Comparison of ENCODE assay signal across 1 cellular context in genomic region chr2:102209474-102209873, GRCh38.
A peak's percentile ranks its signal among the peaks of the same experiment; 100 is the strongest.
TF ChIP-seq lines count a peak whose summit lies in the region.

No MANE protein-coding gene starts in this region.

TF ChIP-seq in HepG2, 621 proteins besides CTCF, POLR2A, EP300 and RAD21 (continued from another document and continues in another):
- TF ChIP-seq, protein P1, sequence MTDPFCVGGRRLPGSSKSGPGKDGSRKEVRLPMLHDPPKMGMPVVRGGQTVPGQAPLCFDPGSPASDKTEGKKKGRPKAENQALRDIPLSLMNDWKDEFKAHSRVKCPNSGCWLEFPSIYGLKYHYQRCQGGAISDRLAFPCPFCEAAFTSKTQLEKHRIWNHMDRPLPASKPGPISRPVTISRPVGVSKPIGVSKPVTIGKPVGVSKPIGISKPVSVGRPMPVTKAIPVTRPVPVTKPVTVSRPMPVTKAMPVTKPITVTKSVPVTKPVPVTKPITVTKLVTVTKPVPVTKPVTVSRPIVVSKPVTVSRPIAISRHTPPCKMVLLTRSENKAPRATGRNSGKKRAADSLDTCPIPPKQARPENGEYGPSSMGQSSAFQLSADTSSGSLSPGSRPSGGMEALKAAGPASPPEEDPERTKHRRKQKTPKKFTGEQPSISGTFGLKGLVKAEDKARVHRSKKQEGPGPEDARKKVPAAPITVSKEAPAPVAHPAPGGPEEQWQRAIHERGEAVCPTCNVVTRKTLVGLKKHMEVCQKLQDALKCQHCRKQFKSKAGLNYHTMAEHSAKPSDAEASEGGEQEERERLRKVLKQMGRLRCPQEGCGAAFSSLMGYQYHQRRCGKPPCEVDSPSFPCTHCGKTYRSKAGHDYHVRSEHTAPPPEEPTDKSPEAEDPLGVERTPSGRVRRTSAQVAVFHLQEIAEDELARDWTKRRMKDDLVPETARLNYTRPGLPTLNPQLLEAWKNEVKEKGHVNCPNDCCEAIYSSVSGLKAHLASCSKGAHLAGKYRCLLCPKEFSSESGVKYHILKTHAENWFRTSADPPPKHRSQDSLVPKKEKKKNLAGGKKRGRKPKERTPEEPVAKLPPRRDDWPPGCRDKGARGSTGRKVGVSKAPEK (CRISPR knock-in tag; IDR thresholded peaks at IDR 0.05; ENCODE audit: borderline replicate concordance) = 0 out of 2 replicates have a peak, but pooled peaks have one; percentile 69
- no peak for TF ChIP-seq ZNF770 (CRISPR knock-in tag; IDR thresholded peaks at IDR 0.05)
- TF ChIP-seq PAXIP1 (CRISPR knock-in tag; conservative IDR thresholded peaks at IDR 0.05) = 0 out of 2 replicates have a peak, but pooled peaks have one; percentile 27
- TF ChIP-seq ZFP37 (CRISPR knock-in tag; IDR thresholded peaks at IDR 0.05; ENCODE audit: borderline replicate concordance) = no peak
- peak; percentile 36; the same call in 1 of the 2 replicates for TF ChIP-seq ZMYM3 (CRISPR knock-in tag; IDR thresholded peaks at IDR 0.05)
- no peak for TF ChIP-seq KMT2A (CRISPR knock-in tag; IDR thresholded peaks at IDR 0.05)
- 0 out of 2 replicates have a peak, but pooled peaks have one; percentile 31 for TF ChIP-seq NFE2L1 (CRISPR knock-in tag; IDR thresholded peaks at IDR 0.05; ENCODE audit: borderline replicate concordance)
- TF ChIP-seq ZNF333 (CRISPR knock-in tag; IDR thresholded peaks at IDR 0.05; ENCODE audit: borderline replicate concordance) = no peak
- no peak for TF ChIP-seq GATA4 (IDR thresholded peaks at IDR 0.05; ENCODE audit: borderline replicate concordance, low read depth)
- TF ChIP-seq FOXK2 (IDR thresholded peaks at IDR 0.05) = no peak
- no peak for TF ChIP-seq ZNF572 (CRISPR knock-in tag; IDR thresholded peaks at IDR 0.05)
- TF ChIP-seq PAX8 (CRISPR knock-in tag; IDR thresholded peaks at IDR 0.05; ENCODE audit: borderline replicate concordance) = no peak
- TF ChIP-seq RXRB (CRISPR knock-in tag; IDR thresholded peaks at IDR 0.05; ENCODE audit: borderline replicate concordance) = peak; percentile 50; the same call in 1 of the 2 replicates
- TF ChIP-seq, protein P2, sequence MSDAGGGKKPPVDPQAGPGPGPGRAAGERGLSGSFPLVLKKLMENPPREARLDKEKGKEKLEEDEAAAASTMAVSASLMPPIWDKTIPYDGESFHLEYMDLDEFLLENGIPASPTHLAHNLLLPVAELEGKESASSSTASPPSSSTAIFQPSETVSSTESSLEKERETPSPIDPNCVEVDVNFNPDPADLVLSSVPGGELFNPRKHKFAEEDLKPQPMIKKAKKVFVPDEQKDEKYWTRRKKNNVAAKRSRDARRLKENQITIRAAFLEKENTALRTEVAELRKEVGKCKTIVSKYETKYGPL (CRISPR knock-in tag; IDR thresholded peaks at IDR 0.05) = no peak
- no peak for TF ChIP-seq AKNA (CRISPR knock-in tag; IDR thresholded peaks at IDR 0.05; ENCODE audit: borderline replicate concordance)
- TF ChIP-seq ZNF20 (CRISPR knock-in tag; IDR thresholded peaks at IDR 0.05) = no peak
- TF ChIP-seq ZFP62 (CRISPR knock-in tag; IDR thresholded peaks at IDR 0.05) = no peak
- TF ChIP-seq LCORL (IDR thresholded peaks at IDR 0.05) = no peak
- no peak for TF ChIP-seq LCORL (CRISPR knock-in tag; IDR thresholded peaks at IDR 0.05)
- no peak for TF ChIP-seq SIN3A (IDR thresholded peaks at IDR 0.05; ENCODE audit: borderline replicate concordance, low read depth, low read length)
- TF ChIP-seq ZKSCAN8 (CRISPR knock-in tag; IDR thresholded peaks at IDR 0.05; ENCODE audit: borderline replicate concordance) = no peak
- TF ChIP-seq JUN (CRISPR knock-in tag; IDR thresholded peaks at IDR 0.05) = no peak
- no peak for TF ChIP-seq TFDP1 (CRISPR knock-in tag; IDR thresholded peaks at IDR 0.05; ENCODE audit: borderline replicate concordance)
- TF ChIP-seq FLYWCH1 (CRISPR knock-in tag; IDR thresholded peaks at IDR 0.05) = no peak
- TF ChIP-seq KDM5A (IDR thresholded peaks at IDR 0.05; ENCODE audit: borderline replicate concordance, low read length) = no peak
- TF ChIP-seq CHCHD3 (CRISPR knock-in tag; IDR thresholded peaks at IDR 0.05) = no peak
- no peak for TF ChIP-seq MLLT10 (CRISPR knock-in tag; IDR thresholded peaks at IDR 0.05)
- TF ChIP-seq, protein P3, sequence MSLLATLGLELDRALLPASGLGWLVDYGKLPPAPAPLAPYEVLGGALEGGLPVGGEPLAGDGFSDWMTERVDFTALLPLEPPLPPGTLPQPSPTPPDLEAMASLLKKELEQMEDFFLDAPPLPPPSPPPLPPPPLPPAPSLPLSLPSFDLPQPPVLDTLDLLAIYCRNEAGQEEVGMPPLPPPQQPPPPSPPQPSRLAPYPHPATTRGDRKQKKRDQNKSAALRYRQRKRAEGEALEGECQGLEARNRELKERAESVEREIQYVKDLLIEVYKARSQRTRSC (CRISPR knock-in tag; IDR thresholded peaks at IDR 0.05; ENCODE audit: low read depth) = no peak
- no peak for TF ChIP-seq SP140L (CRISPR knock-in tag; IDR thresholded peaks at IDR 0.05; ENCODE audit: borderline replicate concordance)
- 0 out of 2 replicates have a peak, but pooled peaks have one; percentile 25 for TF ChIP-seq SALL1 (CRISPR knock-in tag; IDR thresholded peaks at IDR 0.05)
- TF ChIP-seq ZNF766 (CRISPR knock-in tag; IDR thresholded peaks at IDR 0.05; ENCODE audit: borderline replicate concordance) = no peak
- TF ChIP-seq ZNF713 (CRISPR knock-in tag; IDR thresholded peaks at IDR 0.05) = no peak
- no peak for TF ChIP-seq TOPORS (CRISPR knock-in tag; IDR thresholded peaks at IDR 0.05)
- TF ChIP-seq, protein P4, sequence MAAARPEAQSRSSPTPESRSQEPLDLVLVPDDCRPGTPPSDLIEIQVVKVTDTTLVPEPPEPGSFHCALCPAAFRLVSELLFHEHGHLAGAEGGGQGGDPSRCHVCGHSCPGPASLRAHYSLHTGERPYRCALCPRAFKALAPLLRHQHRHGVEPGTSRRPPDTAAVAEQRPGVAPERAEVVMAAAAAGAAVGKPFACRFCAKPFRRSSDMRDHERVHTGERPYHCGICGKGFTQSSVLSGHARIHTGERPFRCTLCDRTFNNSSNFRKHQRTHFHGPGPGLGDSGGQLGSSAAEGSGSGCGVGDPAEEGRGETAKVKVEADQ (CRISPR knock-in tag; IDR thresholded peaks at IDR 0.05; ENCODE audit: borderline replicate concordance) = no peak
- TF ChIP-seq ZNF354B (CRISPR knock-in tag; IDR thresholded peaks at IDR 0.05) = no peak
- TF ChIP-seq NFKBIZ (CRISPR knock-in tag; IDR thresholded peaks at IDR 0.05) = no peak
- no peak for TF ChIP-seq SNAPC2 (CRISPR knock-in tag; IDR thresholded peaks at IDR 0.05)
- TF ChIP-seq ZBTB46 (CRISPR knock-in tag; IDR thresholded peaks at IDR 0.05; ENCODE audit: borderline replicate concordance) = no peak
- 0 out of 2 replicates have a peak, but pooled peaks have one; percentile 29 for TF ChIP-seq EHMT2 (IDR thresholded peaks at IDR 0.05; ENCODE audit: borderline replicate concordance, low read depth, low read length)
- TF ChIP-seq ZBTB34 (CRISPR knock-in tag; IDR thresholded peaks at IDR 0.05) = no peak
- TF ChIP-seq TRIM24 (CRISPR knock-in tag; IDR thresholded peaks at IDR 0.05) = no peak
- TF ChIP-seq ZNF776 (CRISPR knock-in tag; IDR thresholded peaks at IDR 0.05) = no peak
- TF ChIP-seq ZNF672 (CRISPR knock-in tag; IDR thresholded peaks at IDR 0.05) = no peak
- no peak for TF ChIP-seq ZNF589 (CRISPR knock-in tag; conservative IDR thresholded peaks at IDR 0.05)
- no peak for TF ChIP-seq ZNF3 (CRISPR knock-in tag; IDR thresholded peaks at IDR 0.05)
- TF ChIP-seq GATAD2A (CRISPR knock-in tag; IDR thresholded peaks at IDR 0.05) = 0 out of 2 replicates have a peak, but pooled peaks have one; percentile 6
